In the genomic region with DNA sequence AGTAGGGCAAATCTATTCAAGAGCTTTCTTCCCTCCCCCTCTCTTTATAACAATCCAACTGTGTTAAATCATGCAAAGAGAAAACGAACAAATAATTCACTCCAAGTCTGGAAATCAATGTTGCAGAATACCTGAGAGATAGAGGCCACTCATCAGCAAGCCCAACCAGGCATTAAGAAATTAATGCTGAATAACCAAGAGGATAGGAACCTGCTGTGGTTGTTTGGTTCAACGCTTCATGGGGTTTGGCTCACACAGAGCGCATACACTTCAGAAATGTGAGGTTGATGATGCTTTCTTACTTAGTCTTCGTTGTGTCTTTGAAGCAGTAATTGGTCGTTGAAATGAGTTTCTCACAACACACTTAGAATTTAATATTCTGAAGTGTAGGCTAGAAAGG, we compare ENCODE assay signal across 1 cellular context.
TF ChIP-seq lines count a peak whose summit lies in the region.

No MANE protein-coding gene starts in this region.

TF ChIP-seq in GM23338, 12 proteins besides CTCF, POLR2A, EP300 and RAD21 (continued from another document):
- TF ChIP-seq, protein P1, sequence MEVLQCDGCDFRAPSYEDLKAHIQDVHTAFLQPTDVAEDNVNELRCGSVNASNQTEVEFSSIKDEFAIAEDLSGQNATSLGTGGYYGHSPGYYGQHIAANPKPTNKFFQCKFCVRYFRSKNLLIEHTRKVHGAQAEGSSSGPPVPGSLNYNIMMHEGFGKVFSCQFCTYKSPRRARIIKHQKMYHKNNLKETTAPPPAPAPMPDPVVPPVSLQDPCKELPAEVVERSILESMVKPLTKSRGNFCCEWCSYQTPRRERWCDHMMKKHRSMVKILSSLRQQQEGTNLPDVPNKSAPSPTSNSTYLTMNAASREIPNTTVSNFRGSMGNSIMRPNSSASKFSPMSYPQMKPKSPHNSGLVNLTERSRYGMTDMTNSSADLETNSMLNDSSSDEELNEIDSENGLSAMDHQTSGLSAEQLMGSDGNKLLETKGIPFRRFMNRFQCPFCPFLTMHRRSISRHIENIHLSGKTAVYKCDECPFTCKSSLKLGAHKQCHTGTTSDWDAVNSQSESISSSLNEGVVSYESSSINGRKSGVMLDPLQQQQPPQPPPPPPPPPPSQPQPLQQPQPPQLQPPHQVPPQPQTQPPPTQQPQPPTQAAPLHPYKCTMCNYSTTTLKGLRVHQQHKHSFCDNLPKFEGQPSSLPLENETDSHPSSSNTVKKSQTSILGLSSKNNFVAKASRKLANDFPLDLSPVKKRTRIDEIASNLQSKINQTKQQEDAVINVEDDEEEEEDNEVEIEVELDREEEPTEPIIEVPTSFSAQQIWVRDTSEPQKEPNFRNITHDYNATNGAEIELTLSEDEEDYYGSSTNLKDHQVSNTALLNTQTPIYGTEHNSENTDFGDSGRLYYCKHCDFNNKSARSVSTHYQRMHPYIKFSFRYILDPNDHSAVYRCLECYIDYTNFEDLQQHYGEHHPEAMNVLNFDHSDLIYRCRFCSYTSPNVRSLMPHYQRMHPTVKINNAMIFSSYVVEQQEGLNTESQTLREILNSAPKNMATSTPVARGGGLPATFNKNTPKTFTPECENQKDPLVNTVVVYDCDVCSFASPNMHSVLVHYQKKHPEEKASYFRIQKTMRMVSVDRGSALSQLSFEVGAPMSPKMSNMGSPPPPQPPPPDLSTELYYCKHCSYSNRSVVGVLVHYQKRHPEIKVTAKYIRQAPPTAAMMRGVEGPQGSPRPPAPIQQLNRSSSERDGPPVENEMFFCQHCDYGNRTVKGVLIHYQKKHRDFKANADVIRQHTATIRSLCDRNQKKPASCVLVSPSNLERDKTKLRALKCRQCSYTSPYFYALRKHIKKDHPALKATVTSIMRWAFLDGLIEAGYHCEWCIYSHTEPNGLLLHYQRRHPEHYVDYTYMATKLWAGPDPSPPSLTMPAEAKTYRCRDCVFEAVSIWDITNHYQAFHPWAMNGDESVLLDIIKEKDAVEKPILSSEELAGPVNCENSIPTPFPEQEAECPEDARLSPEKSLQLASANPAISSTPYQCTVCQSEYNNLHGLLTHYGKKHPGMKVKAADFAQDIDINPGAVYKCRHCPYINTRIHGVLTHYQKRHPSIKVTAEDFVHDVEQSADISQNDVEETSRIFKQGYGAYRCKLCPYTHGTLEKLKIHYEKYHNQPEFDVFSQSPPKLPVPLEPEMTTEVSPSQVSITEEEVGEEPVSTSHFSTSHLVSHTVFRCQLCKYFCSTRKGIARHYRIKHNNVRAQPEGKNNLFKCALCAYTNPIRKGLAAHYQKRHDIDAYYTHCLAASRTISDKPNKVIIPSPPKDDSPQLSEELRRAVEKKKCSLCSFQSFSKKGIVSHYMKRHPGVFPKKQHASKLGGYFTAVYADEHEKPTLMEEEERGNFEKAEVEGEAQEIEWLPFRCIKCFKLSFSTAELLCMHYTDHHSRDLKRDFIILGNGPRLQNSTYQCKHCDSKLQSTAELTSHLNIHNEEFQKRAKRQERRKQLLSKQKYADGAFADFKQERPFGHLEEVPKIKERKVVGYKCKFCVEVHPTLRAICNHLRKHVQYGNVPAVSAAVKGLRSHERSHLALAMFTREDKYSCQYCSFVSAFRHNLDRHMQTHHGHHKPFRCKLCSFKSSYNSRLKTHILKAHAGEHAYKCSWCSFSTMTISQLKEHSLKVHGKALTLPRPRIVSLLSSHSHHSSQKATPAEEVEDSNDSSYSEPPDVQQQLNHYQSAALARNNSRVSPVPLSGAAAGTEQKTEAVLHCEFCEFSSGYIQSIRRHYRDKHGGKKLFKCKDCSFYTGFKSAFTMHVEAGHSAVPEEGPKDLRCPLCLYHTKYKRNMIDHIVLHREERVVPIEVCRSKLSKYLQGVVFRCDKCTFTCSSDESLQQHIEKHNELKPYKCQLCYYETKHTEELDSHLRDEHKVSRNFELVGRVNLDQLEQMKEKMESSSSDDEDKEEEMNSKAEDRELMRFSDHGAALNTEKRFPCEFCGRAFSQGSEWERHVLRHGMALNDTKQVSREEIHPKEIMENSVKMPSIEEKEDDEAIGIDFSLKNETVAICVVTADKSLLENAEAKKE (CRISPR knock-in tag; IDR thresholded peaks at IDR 0.05): no peak
- no peak for TF ChIP-seq EZH2phosphoT487 (IDR thresholded peaks at IDR 0.05; ENCODE audit: unreplicated experiment)
- TF ChIP-seq, protein P2, sequence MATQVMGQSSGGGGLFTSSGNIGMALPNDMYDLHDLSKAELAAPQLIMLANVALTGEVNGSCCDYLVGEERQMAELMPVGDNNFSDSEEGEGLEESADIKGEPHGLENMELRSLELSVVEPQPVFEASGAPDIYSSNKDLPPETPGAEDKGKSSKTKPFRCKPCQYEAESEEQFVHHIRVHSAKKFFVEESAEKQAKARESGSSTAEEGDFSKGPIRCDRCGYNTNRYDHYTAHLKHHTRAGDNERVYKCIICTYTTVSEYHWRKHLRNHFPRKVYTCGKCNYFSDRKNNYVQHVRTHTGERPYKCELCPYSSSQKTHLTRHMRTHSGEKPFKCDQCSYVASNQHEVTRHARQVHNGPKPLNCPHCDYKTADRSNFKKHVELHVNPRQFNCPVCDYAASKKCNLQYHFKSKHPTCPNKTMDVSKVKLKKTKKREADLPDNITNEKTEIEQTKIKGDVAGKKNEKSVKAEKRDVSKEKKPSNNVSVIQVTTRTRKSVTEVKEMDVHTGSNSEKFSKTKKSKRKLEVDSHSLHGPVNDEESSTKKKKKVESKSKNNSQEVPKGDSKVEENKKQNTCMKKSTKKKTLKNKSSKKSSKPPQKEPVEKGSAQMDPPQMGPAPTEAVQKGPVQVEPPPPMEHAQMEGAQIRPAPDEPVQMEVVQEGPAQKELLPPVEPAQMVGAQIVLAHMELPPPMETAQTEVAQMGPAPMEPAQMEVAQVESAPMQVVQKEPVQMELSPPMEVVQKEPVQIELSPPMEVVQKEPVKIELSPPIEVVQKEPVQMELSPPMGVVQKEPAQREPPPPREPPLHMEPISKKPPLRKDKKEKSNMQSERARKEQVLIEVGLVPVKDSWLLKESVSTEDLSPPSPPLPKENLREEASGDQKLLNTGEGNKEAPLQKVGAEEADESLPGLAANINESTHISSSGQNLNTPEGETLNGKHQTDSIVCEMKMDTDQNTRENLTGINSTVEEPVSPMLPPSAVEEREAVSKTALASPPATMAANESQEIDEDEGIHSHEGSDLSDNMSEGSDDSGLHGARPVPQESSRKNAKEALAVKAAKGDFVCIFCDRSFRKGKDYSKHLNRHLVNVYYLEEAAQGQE (IDR thresholded peaks at IDR 0.05; ENCODE audit: unreplicated experiment): no peak
